In the genomic region with DNA sequence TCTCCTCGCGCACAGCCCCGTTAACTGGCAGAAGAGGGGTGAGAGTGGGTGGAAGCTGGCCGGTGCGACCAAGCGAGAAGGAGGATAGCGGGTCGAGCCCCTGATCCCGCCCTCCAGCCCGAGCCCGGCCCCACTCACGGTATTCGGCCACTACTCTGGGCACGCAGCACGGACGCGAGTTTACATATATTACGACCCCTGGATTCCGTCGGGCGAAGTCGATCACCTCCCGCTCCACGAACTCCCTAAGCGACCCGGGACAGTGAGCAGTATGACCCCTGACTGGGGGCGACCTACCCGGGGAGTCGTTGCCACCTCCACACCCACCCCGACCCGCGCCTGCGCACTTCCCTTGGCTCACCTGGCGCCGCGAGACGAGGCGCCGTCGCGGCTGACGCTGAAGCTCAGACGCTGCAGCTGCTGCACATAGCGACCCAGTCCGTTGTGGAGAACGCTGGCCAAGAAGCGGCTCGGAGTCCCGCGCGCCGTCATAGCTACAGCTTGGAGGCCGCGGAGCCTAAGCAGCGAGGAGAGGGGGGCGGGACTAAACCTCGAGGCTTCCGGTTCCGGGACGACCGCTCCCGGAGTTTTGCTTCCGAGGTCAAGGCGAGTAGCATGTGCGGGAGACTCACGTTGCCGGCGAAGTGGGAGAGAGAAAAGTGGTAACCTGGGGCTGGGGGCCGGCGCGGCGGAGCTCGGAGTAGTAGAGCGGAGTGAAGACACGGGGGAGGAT, we compare ENCODE assay signal across 1 cellular context.
A peak's percentile ranks its signal among the peaks of the same experiment; 100 is the strongest.
TF ChIP-seq lines count a peak whose summit lies in the region.

A gene (minus strand): TSS at position 546 of the 733 bp plus-strand sequence. CDS start 54 bp downstream, at position 492.
A gene (plus strand): TSS at position 592 of the 733 bp plus-strand sequence. CDS start 668 bp downstream, outside the sequence.

TF ChIP-seq in K562, 482 proteins besides CTCF, POLR2A, EP300 and RAD21 (continued from another document and continues in another):
- TF ChIP-seq, protein P1, sequence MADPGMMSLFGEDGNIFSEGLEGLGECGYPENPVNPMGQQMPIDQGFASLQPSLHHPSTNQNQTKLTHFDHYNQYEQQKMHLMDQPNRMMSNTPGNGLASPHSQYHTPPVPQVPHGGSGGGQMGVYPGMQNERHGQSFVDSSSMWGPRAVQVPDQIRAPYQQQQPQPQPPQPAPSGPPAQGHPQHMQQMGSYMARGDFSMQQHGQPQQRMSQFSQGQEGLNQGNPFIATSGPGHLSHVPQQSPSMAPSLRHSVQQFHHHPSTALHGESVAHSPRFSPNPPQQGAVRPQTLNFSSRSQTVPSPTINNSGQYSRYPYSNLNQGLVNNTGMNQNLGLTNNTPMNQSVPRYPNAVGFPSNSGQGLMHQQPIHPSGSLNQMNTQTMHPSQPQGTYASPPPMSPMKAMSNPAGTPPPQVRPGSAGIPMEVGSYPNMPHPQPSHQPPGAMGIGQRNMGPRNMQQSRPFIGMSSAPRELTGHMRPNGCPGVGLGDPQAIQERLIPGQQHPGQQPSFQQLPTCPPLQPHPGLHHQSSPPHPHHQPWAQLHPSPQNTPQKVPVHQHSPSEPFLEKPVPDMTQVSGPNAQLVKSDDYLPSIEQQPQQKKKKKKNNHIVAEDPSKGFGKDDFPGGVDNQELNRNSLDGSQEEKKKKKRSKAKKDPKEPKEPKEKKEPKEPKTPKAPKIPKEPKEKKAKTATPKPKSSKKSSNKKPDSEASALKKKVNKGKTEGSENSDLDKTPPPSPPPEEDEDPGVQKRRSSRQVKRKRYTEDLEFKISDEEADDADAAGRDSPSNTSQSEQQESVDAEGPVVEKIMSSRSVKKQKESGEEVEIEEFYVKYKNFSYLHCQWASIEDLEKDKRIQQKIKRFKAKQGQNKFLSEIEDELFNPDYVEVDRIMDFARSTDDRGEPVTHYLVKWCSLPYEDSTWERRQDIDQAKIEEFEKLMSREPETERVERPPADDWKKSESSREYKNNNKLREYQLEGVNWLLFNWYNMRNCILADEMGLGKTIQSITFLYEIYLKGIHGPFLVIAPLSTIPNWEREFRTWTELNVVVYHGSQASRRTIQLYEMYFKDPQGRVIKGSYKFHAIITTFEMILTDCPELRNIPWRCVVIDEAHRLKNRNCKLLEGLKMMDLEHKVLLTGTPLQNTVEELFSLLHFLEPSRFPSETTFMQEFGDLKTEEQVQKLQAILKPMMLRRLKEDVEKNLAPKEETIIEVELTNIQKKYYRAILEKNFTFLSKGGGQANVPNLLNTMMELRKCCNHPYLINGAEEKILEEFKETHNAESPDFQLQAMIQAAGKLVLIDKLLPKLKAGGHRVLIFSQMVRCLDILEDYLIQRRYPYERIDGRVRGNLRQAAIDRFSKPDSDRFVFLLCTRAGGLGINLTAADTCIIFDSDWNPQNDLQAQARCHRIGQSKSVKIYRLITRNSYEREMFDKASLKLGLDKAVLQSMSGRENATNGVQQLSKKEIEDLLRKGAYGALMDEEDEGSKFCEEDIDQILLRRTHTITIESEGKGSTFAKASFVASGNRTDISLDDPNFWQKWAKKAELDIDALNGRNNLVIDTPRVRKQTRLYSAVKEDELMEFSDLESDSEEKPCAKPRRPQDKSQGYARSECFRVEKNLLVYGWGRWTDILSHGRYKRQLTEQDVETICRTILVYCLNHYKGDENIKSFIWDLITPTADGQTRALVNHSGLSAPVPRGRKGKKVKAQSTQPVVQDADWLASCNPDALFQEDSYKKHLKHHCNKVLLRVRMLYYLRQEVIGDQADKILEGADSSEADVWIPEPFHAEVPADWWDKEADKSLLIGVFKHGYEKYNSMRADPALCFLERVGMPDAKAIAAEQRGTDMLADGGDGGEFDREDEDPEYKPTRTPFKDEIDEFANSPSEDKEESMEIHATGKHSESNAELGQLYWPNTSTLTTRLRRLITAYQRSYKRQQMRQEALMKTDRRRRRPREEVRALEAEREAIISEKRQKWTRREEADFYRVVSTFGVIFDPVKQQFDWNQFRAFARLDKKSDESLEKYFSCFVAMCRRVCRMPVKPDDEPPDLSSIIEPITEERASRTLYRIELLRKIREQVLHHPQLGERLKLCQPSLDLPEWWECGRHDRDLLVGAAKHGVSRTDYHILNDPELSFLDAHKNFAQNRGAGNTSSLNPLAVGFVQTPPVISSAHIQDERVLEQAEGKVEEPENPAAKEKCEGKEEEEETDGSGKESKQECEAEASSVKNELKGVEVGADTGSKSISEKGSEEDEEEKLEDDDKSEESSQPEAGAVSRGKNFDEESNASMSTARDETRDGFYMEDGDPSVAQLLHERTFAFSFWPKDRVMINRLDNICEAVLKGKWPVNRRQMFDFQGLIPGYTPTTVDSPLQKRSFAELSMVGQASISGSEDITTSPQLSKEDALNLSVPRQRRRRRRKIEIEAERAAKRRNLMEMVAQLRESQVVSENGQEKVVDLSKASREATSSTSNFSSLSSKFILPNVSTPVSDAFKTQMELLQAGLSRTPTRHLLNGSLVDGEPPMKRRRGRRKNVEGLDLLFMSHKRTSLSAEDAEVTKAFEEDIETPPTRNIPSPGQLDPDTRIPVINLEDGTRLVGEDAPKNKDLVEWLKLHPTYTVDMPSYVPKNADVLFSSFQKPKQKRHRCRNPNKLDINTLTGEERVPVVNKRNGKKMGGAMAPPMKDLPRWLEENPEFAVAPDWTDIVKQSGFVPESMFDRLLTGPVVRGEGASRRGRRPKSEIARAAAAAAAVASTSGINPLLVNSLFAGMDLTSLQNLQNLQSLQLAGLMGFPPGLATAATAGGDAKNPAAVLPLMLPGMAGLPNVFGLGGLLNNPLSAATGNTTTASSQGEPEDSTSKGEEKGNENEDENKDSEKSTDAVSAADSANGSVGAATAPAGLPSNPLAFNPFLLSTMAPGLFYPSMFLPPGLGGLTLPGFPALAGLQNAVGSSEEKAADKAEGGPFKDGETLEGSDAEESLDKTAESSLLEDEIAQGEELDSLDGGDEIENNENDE (IDR thresholded peaks at IDR 0.05; ENCODE audit: low read depth, low read length) = no peak
- TF ChIP-seq, protein P2, sequence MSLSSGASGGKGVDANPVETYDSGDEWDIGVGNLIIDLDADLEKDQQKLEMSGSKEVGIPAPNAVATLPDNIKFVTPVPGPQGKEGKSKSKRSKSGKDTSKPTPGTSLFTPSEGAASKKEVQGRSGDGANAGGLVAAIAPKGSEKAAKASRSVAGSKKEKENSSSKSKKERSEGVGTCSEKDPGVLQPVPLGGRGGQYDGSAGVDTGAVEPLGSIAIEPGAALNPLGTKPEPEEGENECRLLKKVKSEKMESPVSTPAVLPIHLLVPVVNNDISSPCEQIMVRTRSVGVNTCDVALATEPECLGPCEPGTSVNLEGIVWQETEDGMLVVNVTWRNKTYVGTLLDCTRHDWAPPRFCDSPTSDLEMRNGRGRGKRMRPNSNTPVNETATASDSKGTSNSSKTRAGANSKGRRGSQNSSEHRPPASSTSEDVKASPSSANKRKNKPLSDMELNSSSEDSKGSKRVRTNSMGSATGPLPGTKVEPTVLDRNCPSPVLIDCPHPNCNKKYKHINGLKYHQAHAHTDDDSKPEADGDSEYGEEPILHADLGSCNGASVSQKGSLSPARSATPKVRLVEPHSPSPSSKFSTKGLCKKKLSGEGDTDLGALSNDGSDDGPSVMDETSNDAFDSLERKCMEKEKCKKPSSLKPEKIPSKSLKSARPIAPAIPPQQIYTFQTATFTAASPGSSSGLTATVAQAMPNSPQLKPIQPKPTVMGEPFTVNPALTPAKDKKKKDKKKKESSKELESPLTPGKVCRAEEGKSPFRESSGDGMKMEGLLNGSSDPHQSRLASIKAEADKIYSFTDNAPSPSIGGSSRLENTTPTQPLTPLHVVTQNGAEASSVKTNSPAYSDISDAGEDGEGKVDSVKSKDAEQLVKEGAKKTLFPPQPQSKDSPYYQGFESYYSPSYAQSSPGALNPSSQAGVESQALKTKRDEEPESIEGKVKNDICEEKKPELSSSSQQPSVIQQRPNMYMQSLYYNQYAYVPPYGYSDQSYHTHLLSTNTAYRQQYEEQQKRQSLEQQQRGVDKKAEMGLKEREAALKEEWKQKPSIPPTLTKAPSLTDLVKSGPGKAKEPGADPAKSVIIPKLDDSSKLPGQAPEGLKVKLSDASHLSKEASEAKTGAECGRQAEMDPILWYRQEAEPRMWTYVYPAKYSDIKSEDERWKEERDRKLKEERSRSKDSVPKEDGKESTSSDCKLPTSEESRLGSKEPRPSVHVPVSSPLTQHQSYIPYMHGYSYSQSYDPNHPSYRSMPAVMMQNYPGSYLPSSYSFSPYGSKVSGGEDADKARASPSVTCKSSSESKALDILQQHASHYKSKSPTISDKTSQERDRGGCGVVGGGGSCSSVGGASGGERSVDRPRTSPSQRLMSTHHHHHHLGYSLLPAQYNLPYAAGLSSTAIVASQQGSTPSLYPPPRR (CRISPR knock-in tag; IDR thresholded peaks at IDR 0.05; ENCODE audit: borderline replicate concordance) = no peak
- TF ChIP-seq, protein P3, sequence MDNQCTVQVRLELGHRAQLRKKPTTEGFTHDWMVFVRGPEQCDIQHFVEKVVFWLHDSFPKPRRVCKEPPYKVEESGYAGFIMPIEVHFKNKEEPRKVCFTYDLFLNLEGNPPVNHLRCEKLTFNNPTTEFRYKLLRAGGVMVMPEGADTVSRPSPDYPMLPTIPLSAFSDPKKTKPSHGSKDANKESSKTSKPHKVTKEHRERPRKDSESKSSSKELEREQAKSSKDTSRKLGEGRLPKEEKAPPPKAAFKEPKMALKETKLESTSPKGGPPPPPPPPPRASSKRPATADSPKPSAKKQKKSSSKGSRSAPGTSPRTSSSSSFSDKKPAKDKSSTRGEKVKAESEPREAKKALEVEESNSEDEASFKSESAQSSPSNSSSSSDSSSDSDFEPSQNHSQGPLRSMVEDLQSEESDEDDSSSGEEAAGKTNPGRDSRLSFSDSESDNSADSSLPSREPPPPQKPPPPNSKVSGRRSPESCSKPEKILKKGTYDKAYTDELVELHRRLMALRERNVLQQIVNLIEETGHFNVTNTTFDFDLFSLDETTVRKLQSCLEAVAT (IDR thresholded peaks at IDR 0.05) = no peak
- TF ChIP-seq, protein P4, sequence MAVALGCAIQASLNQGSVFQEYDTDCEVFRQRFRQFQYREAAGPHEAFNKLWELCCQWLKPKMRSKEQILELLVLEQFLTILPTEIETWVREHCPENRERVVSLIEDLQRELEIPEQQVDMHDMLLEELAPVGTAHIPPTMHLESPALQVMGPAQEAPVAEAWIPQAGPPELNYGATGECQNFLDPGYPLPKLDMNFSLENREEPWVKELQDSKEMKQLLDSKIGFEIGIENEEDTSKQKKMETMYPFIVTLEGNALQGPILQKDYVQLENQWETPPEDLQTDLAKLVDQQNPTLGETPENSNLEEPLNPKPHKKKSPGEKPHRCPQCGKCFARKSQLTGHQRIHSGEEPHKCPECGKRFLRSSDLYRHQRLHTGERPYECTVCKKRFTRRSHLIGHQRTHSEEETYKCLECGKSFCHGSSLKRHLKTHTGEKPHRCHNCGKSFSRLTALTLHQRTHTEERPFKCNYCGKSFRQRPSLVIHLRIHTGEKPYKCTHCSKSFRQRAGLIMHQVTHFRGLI (CRISPR knock-in tag; IDR thresholded peaks at IDR 0.05) = no peak
- TF ChIP-seq NEUROD1 (IDR thresholded peaks at IDR 0.05; ENCODE audit: borderline replicate concordance, low read depth, low read length, partially characterized antibody) = no peak
- TF ChIP-seq SAP30 (IDR thresholded peaks at IDR 0.05; ENCODE audit: borderline replicate concordance, insufficient read depth, low read depth, low read length, poor library complexity, severe bottlenecking) = peak; percentile 97
- TF ChIP-seq, protein P5, sequence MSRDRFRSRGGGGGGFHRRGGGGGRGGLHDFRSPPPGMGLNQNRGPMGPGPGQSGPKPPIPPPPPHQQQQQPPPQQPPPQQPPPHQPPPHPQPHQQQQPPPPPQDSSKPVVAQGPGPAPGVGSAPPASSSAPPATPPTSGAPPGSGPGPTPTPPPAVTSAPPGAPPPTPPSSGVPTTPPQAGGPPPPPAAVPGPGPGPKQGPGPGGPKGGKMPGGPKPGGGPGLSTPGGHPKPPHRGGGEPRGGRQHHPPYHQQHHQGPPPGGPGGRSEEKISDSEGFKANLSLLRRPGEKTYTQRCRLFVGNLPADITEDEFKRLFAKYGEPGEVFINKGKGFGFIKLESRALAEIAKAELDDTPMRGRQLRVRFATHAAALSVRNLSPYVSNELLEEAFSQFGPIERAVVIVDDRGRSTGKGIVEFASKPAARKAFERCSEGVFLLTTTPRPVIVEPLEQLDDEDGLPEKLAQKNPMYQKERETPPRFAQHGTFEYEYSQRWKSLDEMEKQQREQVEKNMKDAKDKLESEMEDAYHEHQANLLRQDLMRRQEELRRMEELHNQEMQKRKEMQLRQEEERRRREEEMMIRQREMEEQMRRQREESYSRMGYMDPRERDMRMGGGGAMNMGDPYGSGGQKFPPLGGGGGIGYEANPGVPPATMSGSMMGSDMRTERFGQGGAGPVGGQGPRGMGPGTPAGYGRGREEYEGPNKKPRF (IDR thresholded peaks at IDR 0.05; ENCODE audit: low read depth, low read length) = no peak
- no peak for TF ChIP-seq ZFPM2 (CRISPR knock-in tag; IDR thresholded peaks at IDR 0.05)
- no peak for TF ChIP-seq PCBP1 (IDR thresholded peaks at IDR 0.05; ENCODE audit: low read depth, low read length, poor library complexity, severe bottlenecking)
- TF ChIP-seq NFXL1 (CRISPR knock-in tag; IDR thresholded peaks at IDR 0.05) = no peak
- TF ChIP-seq CBFA2T3 (IDR thresholded peaks at IDR 0.05) = no peak
- no peak for TF ChIP-seq U2AF1 (optimal IDR thresholded peaks at IDR 0.05; ENCODE audit: low read depth, low read length)
- TF ChIP-seq, protein P6, sequence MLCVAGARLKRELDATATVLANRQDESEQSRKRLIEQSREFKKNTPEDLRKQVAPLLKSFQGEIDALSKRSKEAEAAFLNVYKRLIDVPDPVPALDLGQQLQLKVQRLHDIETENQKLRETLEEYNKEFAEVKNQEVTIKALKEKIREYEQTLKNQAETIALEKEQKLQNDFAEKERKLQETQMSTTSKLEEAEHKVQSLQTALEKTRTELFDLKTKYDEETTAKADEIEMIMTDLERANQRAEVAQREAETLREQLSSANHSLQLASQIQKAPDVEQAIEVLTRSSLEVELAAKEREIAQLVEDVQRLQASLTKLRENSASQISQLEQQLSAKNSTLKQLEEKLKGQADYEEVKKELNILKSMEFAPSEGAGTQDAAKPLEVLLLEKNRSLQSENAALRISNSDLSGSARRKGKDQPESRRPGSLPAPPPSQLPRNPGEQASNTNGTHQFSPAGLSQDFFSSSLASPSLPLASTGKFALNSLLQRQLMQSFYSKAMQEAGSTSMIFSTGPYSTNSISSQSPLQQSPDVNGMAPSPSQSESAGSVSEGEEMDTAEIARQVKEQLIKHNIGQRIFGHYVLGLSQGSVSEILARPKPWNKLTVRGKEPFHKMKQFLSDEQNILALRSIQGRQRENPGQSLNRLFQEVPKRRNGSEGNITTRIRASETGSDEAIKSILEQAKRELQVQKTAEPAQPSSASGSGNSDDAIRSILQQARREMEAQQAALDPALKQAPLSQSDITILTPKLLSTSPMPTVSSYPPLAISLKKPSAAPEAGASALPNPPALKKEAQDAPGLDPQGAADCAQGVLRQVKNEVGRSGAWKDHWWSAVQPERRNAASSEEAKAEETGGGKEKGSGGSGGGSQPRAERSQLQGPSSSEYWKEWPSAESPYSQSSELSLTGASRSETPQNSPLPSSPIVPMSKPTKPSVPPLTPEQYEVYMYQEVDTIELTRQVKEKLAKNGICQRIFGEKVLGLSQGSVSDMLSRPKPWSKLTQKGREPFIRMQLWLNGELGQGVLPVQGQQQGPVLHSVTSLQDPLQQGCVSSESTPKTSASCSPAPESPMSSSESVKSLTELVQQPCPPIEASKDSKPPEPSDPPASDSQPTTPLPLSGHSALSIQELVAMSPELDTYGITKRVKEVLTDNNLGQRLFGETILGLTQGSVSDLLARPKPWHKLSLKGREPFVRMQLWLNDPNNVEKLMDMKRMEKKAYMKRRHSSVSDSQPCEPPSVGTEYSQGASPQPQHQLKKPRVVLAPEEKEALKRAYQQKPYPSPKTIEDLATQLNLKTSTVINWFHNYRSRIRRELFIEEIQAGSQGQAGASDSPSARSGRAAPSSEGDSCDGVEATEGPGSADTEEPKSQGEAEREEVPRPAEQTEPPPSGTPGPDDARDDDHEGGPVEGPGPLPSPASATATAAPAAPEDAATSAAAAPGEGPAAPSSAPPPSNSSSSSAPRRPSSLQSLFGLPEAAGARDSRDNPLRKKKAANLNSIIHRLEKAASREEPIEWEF (CRISPR knock-in tag; IDR thresholded peaks at IDR 0.05) = no peak
